Comparison of ENCODE assay signal across 8 cellular contexts in the genomic region with DNA sequence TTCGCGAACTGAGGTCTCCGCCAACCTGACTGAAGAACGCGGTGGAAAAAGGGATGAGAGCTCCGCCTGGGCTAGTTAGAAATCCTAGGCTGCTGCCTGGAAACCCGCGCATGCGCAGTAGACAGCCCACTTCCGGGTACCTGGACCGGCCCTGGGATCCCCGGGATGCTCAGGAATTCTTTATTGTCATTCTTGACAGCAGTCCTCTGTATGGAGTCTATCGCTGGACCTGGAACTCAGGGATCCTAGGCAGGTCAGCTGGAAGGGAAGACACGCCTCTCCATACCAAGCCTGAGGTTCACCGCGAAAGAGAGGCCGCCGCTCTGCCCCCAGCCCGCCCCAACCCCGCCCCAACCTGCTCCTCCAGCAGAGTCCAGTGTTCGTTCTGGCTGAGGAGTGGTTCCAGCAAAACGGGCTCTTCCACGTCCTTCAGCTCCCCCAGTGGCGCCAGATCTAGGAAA.
DNase-seq lines count a peak whose midpoint lies in the region; ATAC-seq, FAIRE-seq and TF ChIP-seq lines count a peak whose summit lies in the region.

No MANE protein-coding gene starts in this region.

- TF ChIP-seq CTCF in left ventricle myocardium inferior (IDR thresholded peaks at IDR 0.05; ENCODE audit: borderline replicate concordance), result no peak
- no peak for TF ChIP-seq CTCF in gastroesophageal sphincter (IDR thresholded peaks at IDR 0.05)
- no peak for TF ChIP-seq CTCF in ovary (IDR thresholded peaks at IDR 0.05)

- no peak overlapping the region for H3K27ac ChIP-seq in left ventricle myocardium inferior (replicated peaks)
- no peak overlapping the region for H3K27ac ChIP-seq in gastroesophageal sphincter
- no peak overlapping the region for H3K27ac ChIP-seq in ovary

- H3K4me1 ChIP-seq in left ventricle myocardium inferior, result no peaks in the 10 kb centered on the region
- no peaks in the 10 kb centered on the region for H3K4me1 ChIP-seq in gastroesophageal sphincter
- no peaks in the 10 kb centered on the region for H3K4me1 ChIP-seq in ovary (ENCODE audit: insufficient read depth)

- FAIRE-seq in urothelium cell line (lab: Jason Lieb, UNC) (no peak), GM19239 (lab: Jason Lieb, UNC) (no peak)

- ATAC-seq in Right ventricle myocardium inferior (peak; percentile 15), gastroesophageal sphincter (peak; percentile 43), HG03139 (IDR thresholded peaks at IDR 0.05; ENCODE audit: unreplicated experiment) (no peak)

- intact Hi-C loops in Right ventricle myocardium inferior (cut with DNase I) (loop anchor here (10.0 kb wide), 1 partner anchor 764 kb away; no protein-coding TSS in a partner anchor), left ventricle myocardium inferior (cut with micrococcal nuclease) (no loop called here), ovary (cut with DNase I) (no loop called here)

- TF ChIP-seq POLR2A in gastroesophageal sphincter (IDR thresholded peaks at IDR 0.05), result no peak
- no peak for TF ChIP-seq POLR2A in ovary (IDR thresholded peaks at IDR 0.05)

- no peak overlapping the region for H3K4me3 ChIP-seq in left ventricle myocardium inferior
- H3K4me3 ChIP-seq in gastroesophageal sphincter, result peak overlapping the region in 1 of 2 donors; percentile 25
- no peak overlapping the region for H3K4me3 ChIP-seq in ovary

- peaks cover 51% of the 10 kb centered on the region for H3K9me3 ChIP-seq in left ventricle myocardium inferior (replicated peaks)
- peaks cover 0 to 64% (median 0%) of the 10 kb centered on the region in 3 donors for H3K9me3 ChIP-seq in gastroesophageal sphincter
- H3K9me3 ChIP-seq in ovary, result peaks cover 0 to 4% of the 10 kb centered on the region in 2 donors

- H3K27me3 ChIP-seq in left ventricle myocardium inferior (ENCODE audit: low read depth) (no peaks in the 10 kb centered on the region), gastroesophageal sphincter (peaks cover 39% of the 10 kb centered on the region), ovary (no peaks in the 10 kb centered on the region)

- H3K36me3 ChIP-seq in left ventricle myocardium inferior (no peaks in the 10 kb centered on the region), gastroesophageal sphincter (no peaks in the 10 kb centered on the region), ovary (no peaks in the 10 kb centered on the region)

- DNase-seq in Right ventricle myocardium inferior (ENCODE audit: missing footprints) (peak; percentile 71), left ventricle myocardium inferior (no peak), NCI-H82 (lab: John Stamatoyannopoulos, UW) (peak; percentile 95), urothelium cell line (ENCODE audit: low spot score) (peak; percentile 88), GM19239 (ENCODE audit: insufficient read length, low spot score) (no peak), ovary (no peak)

- TF ChIP-seq EP300 in gastroesophageal sphincter (IDR thresholded peaks at IDR 0.05) (no peak), ovary (IDR thresholded peaks at IDR 0.05) (no peak)

- WGBS in gastroesophageal sphincter (ENCODE audit: low coverage in 1 of 2), 2 donors, result 33 to 57% methylated on average over 12 to 17 of the region's 24 CpGs
- 41 to 58% (median 50%) methylated on average over 24 of the region's 24 CpGs for WGBS in ovary, 3 donors

Comparison
In these comparisons a context has a peak if more than half of its experiments do, and no peak if none do; other contexts are left out.
1. DNase-seq: peak in Right ventricle myocardium inferior (single experiment), NCI-H82 (single experiment) and urothelium cell line (single experiment); none in left ventricle myocardium inferior (single experiment), GM19239 (single experiment) and ovary (0 of 5).